8 cellular contexts compared by ENCODE assay signal in the genomic region with DNA sequence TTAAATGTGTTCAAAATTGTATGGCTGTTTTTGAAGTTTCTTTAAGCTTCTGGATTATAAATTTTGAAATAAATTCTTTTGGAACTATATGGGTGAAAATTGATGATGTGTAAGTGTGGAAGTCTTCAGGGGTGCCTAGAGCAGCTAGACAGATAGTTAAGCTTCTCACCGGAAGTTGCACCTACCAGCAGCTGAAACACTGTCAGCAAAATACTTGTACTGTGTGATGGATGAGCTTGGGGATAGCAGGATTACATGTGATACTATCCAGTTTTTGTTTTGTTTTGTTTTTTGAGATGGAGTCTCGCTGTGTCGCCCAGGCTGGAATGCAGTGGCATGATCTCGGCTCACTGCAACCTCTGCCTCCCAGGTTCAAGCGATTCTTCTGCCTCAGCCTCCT. TPM values are rescaled to one million over a fixed set of nuclear protein-coding genes. Genes with fewer than 3 reads are reported as not detected.
DNase-seq lines count a peak whose midpoint lies in the region; ATAC-seq and TF ChIP-seq lines count a peak whose summit lies in the region.
"Not testable (repeated sequence)": the region's sequence is repeated elsewhere in the genome, so short reads cannot be mapped to it uniquely, and the experiment has no call there.

No MANE protein-coding gene starts in this region.

- not testable (repeated sequence) for H3K9me3 ChIP-seq in CD4-positive, CD25-positive, alpha-beta regulatory T cell (ENCODE audit: control insufficient read depth in 2 of 2, low read length in 2 of 2); mucosa of descending colon; spleen

- peak overlapping the region; percentile 88 to 90 (median 89) for H3K27ac Mint-ChIP-seq in CD4-positive, CD25-positive, alpha-beta regulatory T cell
- peak overlapping the region; percentile 44 for H3K27ac Mint-ChIP-seq in T-helper 1 cell treated with Interleukin-12 subunit alpha and Interleukin-12 subunit beta and Interleukin-4 antibody, amounts not matched to agents 30 μg/mL and 1 μg/mL, for 36 hours
- H3K27ac Mint-ChIP-seq in activated CD4-positive, alpha-beta memory T cell treated with anti-CD3 and anti-CD28 coated beads for 36 hours, result peak overlapping the region; percentile 70
- peak overlapping the region; percentile 74 for H3K27ac Mint-ChIP-seq in activated T-cell treated with anti-CD3 and anti-CD28 coated beads, Interleukin-2, amount 50 U/mL, for 24 hours
- H3K27ac Mint-ChIP-seq in activated naive CD8-positive, alpha-beta T cell treated with anti-CD3 and anti-CD28 coated beads, Interleukin-2, amount 10 ng/mL, durations not matched to agents 7 days and 5 days, result peak overlapping the region; percentile 72

- H3K36me3 ChIP-seq in CD4-positive, CD25-positive, alpha-beta regulatory T cell (ENCODE audit: control insufficient read depth, insufficient read depth, low read length), result peaks cover 37% of the 10 kb centered on the region
- H3K36me3 ChIP-seq in mucosa of descending colon (ENCODE audit: low read depth), result not testable (repeated sequence)
- H3K36me3 ChIP-seq in spleen, result peaks cover 0 to 100% (median 56%) of the 10 kb centered on the region in 6 donors

- not testable (repeated sequence) for H3K4me3 ChIP-seq in CD4-positive, CD25-positive, alpha-beta regulatory T cell (ENCODE audit: low read depth, low read length); mucosa of descending colon; spleen

- not testable (repeated sequence) for TF ChIP-seq CTCF in mucosa of descending colon (IDR thresholded peaks at IDR 0.05); spleen (IDR thresholded peaks at IDR 0.05 in 8 of 11, conservative IDR thresholded peaks at IDR 0.05 in 3 of 11)

- not testable (repeated sequence) for H3K27me3 ChIP-seq in CD4-positive, CD25-positive, alpha-beta regulatory T cell (ENCODE audit: control insufficient read depth, insufficient read depth, low read length); spleen (replicated peaks in 1 of 7)

- H3K9me3 Mint-ChIP-seq in CD4-positive, CD25-positive, alpha-beta regulatory T cell; T-helper 1 cell treated with Interleukin-12 subunit alpha and Interleukin-12 subunit beta and Interleukin-4 antibody, amounts not matched to agents 30 μg/mL and 1 μg/mL, for 36 hours; activated CD4-positive, alpha-beta memory T cell treated with anti-CD3 and anti-CD28 coated beads for 36 hours; activated T-cell treated with anti-CD3 and anti-CD28 coated beads, Interleukin-2, amount 50 U/mL, for 24 hours; activated naive CD8-positive, alpha-beta T cell treated with anti-CD3 and anti-CD28 coated beads, Interleukin-2, amount 10 ng/mL, durations not matched to agents 7 days and 5 days: not testable (repeated sequence)

- not testable (repeated sequence) for ATAC-seq in CD4-positive, CD25-positive, alpha-beta regulatory T cell (ENCODE audit: low read depth in 2 of 2)
- ATAC-seq in activated naive CD8-positive, alpha-beta T cell treated with anti-CD3 and anti-CD28 coated beads, Interleukin-2, amount 10 ng/mL, durations not matched to agents 7 days and 5 days (ENCODE audit: low read depth), result peak; percentile 24
- ATAC-seq in mucosa of descending colon, result peak; percentile 36

- peak in 1 of 3 donors; percentile 26 for DNase-seq in CD4-positive, CD25-positive, alpha-beta regulatory T cell
- not testable (repeated sequence) for DNase-seq in activated CD4-positive, alpha-beta memory T cell treated with anti-CD3 and anti-CD28 coated beads for 36 hours; activated T-cell treated with anti-CD3 and anti-CD28 coated beads, Interleukin-2, amount 50 U/mL, for 24 hours; activated naive CD8-positive, alpha-beta T cell treated with anti-CD3 and anti-CD28 coated beads, Interleukin-2, amount 10 ng/mL, durations not matched to agents 7 days and 5 days; mucosa of descending colon; spleen
- peak; percentile 27 for DNase-seq in activated gamma-delta T cell treated with Interleukin-2 at 50 U/mL for 16 hours

- peaks cover 43 to 90% (median 70%) of the 10 kb centered on the region in 4 donors for H3K4me1 Mint-ChIP-seq in CD4-positive, CD25-positive, alpha-beta regulatory T cell
- H3K4me1 Mint-ChIP-seq in T-helper 1 cell treated with Interleukin-12 subunit alpha and Interleukin-12 subunit beta and Interleukin-4 antibody, amounts not matched to agents 30 μg/mL and 1 μg/mL, for 36 hours (ENCODE audit: low read depth), result peaks cover 68% of the 10 kb centered on the region
- peaks cover 80% of the 10 kb centered on the region for H3K4me1 Mint-ChIP-seq in activated CD4-positive, alpha-beta memory T cell treated with anti-CD3 and anti-CD28 coated beads for 36 hours (ENCODE audit: low read depth)
- peaks cover 84% of the 10 kb centered on the region for H3K4me1 Mint-ChIP-seq in activated T-cell treated with anti-CD3 and anti-CD28 coated beads, Interleukin-2, amount 50 U/mL, for 24 hours (ENCODE audit: low read depth)
- H3K4me1 Mint-ChIP-seq in activated naive CD8-positive, alpha-beta T cell treated with anti-CD3 and anti-CD28 coated beads, Interleukin-2, amount 10 ng/mL, durations not matched to agents 7 days and 5 days, result peaks cover 71% of the 10 kb centered on the region

- CTCF ChIA-PET in activated CD4-positive, alpha-beta memory T cell treated with anti-CD3 and anti-CD28 coated beads for 36 hours (lab: Charles Lee), result not testable (repeated sequence)

- TF ChIP-seq POLR2A in spleen (IDR thresholded peaks at IDR 0.05), result not testable (repeated sequence)

- H3K27me3 Mint-ChIP-seq in CD4-positive, CD25-positive, alpha-beta regulatory T cell; T-helper 1 cell treated with Interleukin-12 subunit alpha and Interleukin-12 subunit beta and Interleukin-4 antibody, amounts not matched to agents 30 μg/mL and 1 μg/mL, for 36 hours (ENCODE audit: low read depth); activated CD4-positive, alpha-beta memory T cell treated with anti-CD3 and anti-CD28 coated beads for 36 hours; activated T-cell treated with anti-CD3 and anti-CD28 coated beads, Interleukin-2, amount 50 U/mL, for 24 hours; activated naive CD8-positive, alpha-beta T cell treated with anti-CD3 and anti-CD28 coated beads, Interleukin-2, amount 10 ng/mL, durations not matched to agents 7 days and 5 days: not testable (repeated sequence)

- peak overlapping the region; percentile 76 for H3K27ac ChIP-seq in CD4-positive, CD25-positive, alpha-beta regulatory T cell (ENCODE audit: insufficient read depth, low read length, poor library complexity, severe bottlenecking)
- H3K27ac ChIP-seq in spleen, result peak overlapping the region in 5 of 8 donors; percentile 11 to 85 (median 82)

- peaks cover 43% of the 10 kb centered on the region for H3K36me3 Mint-ChIP-seq in CD4-positive, CD25-positive, alpha-beta regulatory T cell
- H3K36me3 Mint-ChIP-seq in T-helper 1 cell treated with Interleukin-12 subunit alpha and Interleukin-12 subunit beta and Interleukin-4 antibody, amounts not matched to agents 30 μg/mL and 1 μg/mL, for 36 hours (ENCODE audit: low read depth), result peaks cover 62% of the 10 kb centered on the region
- peaks cover 40% of the 10 kb centered on the region for H3K36me3 Mint-ChIP-seq in activated CD4-positive, alpha-beta memory T cell treated with anti-CD3 and anti-CD28 coated beads for 36 hours
- peaks cover 77% of the 10 kb centered on the region for H3K36me3 Mint-ChIP-seq in activated T-cell treated with anti-CD3 and anti-CD28 coated beads, Interleukin-2, amount 50 U/mL, for 24 hours (ENCODE audit: low read depth)
- peaks cover 54% of the 10 kb centered on the region for H3K36me3 Mint-ChIP-seq in activated naive CD8-positive, alpha-beta T cell treated with anti-CD3 and anti-CD28 coated beads, Interleukin-2, amount 10 ng/mL, durations not matched to agents 7 days and 5 days

- POLR2A ChIA-PET in activated CD4-positive, alpha-beta memory T cell treated with anti-CD3 and anti-CD28 coated beads for 36 hours (lab: Charles Lee), result interaction anchor here (1.2 kb wide), 1 partner anchor 50 kb away, joined by 3 read pairs; the partner anchor contains the start of gene AKTIP
- POLR2A ChIA-PET in activated naive CD8-positive, alpha-beta T cell treated with anti-CD3 and anti-CD28 coated beads, Interleukin-2, amount 10 ng/mL, durations not matched to agents 7 days and 5 days (lab: Charles Lee), result interaction anchor here (1.5 to 16.2 kb wide), 2 partner anchors 17 to 50 kb away, joined by 4 to 183 read pairs; partner anchors contain the start of genes AKTIP and RBL2

- WGBS in spleen, 5 donors, result 83 to 91% (median 88%) methylated on average over 5 of the region's 5 CpGs

- H3K4me3 Mint-ChIP-seq in CD4-positive, CD25-positive, alpha-beta regulatory T cell, result peak overlapping the region in 3 of 4 donors; percentile 19 to 57 (median 44)
- H3K4me3 Mint-ChIP-seq in T-helper 1 cell treated with Interleukin-12 subunit alpha and Interleukin-12 subunit beta and Interleukin-4 antibody, amounts not matched to agents 30 μg/mL and 1 μg/mL, for 36 hours, result peak overlapping the region; percentile 12
- not testable (repeated sequence) for H3K4me3 Mint-ChIP-seq in activated CD4-positive, alpha-beta memory T cell treated with anti-CD3 and anti-CD28 coated beads for 36 hours; activated T-cell treated with anti-CD3 and anti-CD28 coated beads, Interleukin-2, amount 50 U/mL, for 24 hours
- peak overlapping the region; percentile 51 for H3K4me3 Mint-ChIP-seq in activated naive CD8-positive, alpha-beta T cell treated with anti-CD3 and anti-CD28 coated beads, Interleukin-2, amount 10 ng/mL, durations not matched to agents 7 days and 5 days

- H3K4me1 ChIP-seq in CD4-positive, CD25-positive, alpha-beta regulatory T cell (ENCODE audit: control insufficient read depth, insufficient read depth, low read length, poor library complexity, severe bottlenecking), result peaks cover 83% of the 10 kb centered on the region
- H3K4me1 ChIP-seq in mucosa of descending colon (ENCODE audit: low read depth), result not testable (repeated sequence)
- peaks cover 6 to 98% (median 51%) of the 10 kb centered on the region in 6 donors for H3K4me1 ChIP-seq in spleen

- intact Hi-C loops in activated CD4-positive, alpha-beta memory T cell treated with anti-CD3 and anti-CD28 coated beads for 36 hours (cut with micrococcal nuclease), result loop anchor here (10.0 kb wide), 1 partner anchor 1471 kb away; no protein-coding TSS in a partner anchor
- intact Hi-C loops in mucosa of descending colon (cut with DNase I, micrococcal nuclease); spleen (cut with DNase I; ENCODE audit: low total_unique reads): not testable (repeated sequence)

RNA-seq across cellular contexts. Expression of gene RBL2, which starts 19.7 kb away (rescaled TPM):
- total RNA-seq in CD4-positive, CD25-positive, alpha-beta regulatory T cell, result 208 TPM
- polyA plus RNA-seq in CD4-positive, CD25-positive, alpha-beta regulatory T cell, result 100 to 1,000 TPM; 168 to 215 (median 205) TPM
- 10 to 100 TPM; 79.9 to 84.6 TPM for total RNA-seq in activated CD4-positive, alpha-beta memory T cell treated with anti-CD3 and anti-CD28 coated beads for 36 hours
- total RNA-seq in activated naive CD8-positive, alpha-beta T cell treated with anti-CD3 and anti-CD28 coated beads, Interleukin-2, amount 10 ng/mL, durations not matched to agents 7 days and 5 days, result 100 to 1,000 TPM; 248 to 263 TPM
- 10 to 100 TPM; 55.0 to 75.6 (median 75.2) TPM for total RNA-seq in mucosa of descending colon
- total RNA-seq in spleen, result 100 to 1,000 TPM; 111 to 214 (median 151) TPM
- polyA plus RNA-seq in spleen, result 10 to 100 TPM; 29.1 to 34.5 (median 32.6) TPM

RNA-seq across cellular contexts. Expression of gene AKTIP, which starts 49.1 kb away (rescaled TPM):
- 60.0 TPM for total RNA-seq in CD4-positive, CD25-positive, alpha-beta regulatory T cell
- 100 to 1,000 TPM in 1 of 4 donors, 10 to 100 TPM in 3; 74.1 to 109 (median 83.7) TPM for polyA plus RNA-seq in CD4-positive, CD25-positive, alpha-beta regulatory T cell
- total RNA-seq in activated CD4-positive, alpha-beta memory T cell treated with anti-CD3 and anti-CD28 coated beads for 36 hours, result 10 to 100 TPM; 25.6 to 27.1 TPM
- 10 to 100 TPM; 60.9 to 66.6 TPM for total RNA-seq in activated naive CD8-positive, alpha-beta T cell treated with anti-CD3 and anti-CD28 coated beads, Interleukin-2, amount 10 ng/mL, durations not matched to agents 7 days and 5 days
- total RNA-seq in mucosa of descending colon, result 10 to 100 TPM; 28.1 to 54.4 (median 37.6) TPM
- total RNA-seq in spleen, result 10 to 100 TPM; 18.6 to 37.1 (median 31.7) TPM
- polyA plus RNA-seq in spleen, result 10 to 100 TPM in 2 of 3 donors, 1 to 10 TPM in 1; 8.7 to 14.0 (median 11.8) TPM
